In genomic region chr7:128383781-128384180, GRCh38 we compare ENCODE assay signal across 1 cellular context.
A peak's percentile ranks its signal among the peaks of the same experiment; 100 is the strongest.
TF ChIP-seq lines count a peak whose summit lies in the region.

No MANE protein-coding gene starts in this region.

TF ChIP-seq in HepG2, 621 proteins besides CTCF, POLR2A, EP300 and RAD21:
- TF ChIP-seq SOX5 (CRISPR knock-in tag; IDR thresholded peaks at IDR 0.05; ENCODE audit: borderline replicate concordance) (no peak), ZNF12 (CRISPR knock-in tag; IDR thresholded peaks at IDR 0.05) (peak; percentile 46; the same call in 1 of the 2 replicates), PAWR (CRISPR knock-in tag; IDR thresholded peaks at IDR 0.05; ENCODE audit: borderline replicate concordance) (no peak), IRF1 (CRISPR knock-in tag; IDR thresholded peaks at IDR 0.05; ENCODE audit: low read depth) (no peak)
